Comparison of ENCODE assay signal across 1 cellular context in genomic region chr3:59049671-59050331, GRCh38.
A peak's percentile ranks its signal among the peaks of the same experiment; 100 is the strongest.
TF ChIP-seq lines count a peak whose summit lies in the region.

Gene CFAP20DC (minus strand): TSS chr3:59050025. CDS start chr3:59049631, 394 bp downstream.

TF ChIP-seq in IMR-90, 13 proteins besides CTCF, POLR2A, EP300 and RAD21 (continued from another document):
- TF ChIP-seq FOS (IDR thresholded peaks at IDR 0.05; ENCODE audit: low read depth, low read length) = 0 out of 2 replicates have a peak, but pooled peaks have one; percentile 3
